23 cellular contexts compared by ENCODE assay signal in the genomic region with DNA sequence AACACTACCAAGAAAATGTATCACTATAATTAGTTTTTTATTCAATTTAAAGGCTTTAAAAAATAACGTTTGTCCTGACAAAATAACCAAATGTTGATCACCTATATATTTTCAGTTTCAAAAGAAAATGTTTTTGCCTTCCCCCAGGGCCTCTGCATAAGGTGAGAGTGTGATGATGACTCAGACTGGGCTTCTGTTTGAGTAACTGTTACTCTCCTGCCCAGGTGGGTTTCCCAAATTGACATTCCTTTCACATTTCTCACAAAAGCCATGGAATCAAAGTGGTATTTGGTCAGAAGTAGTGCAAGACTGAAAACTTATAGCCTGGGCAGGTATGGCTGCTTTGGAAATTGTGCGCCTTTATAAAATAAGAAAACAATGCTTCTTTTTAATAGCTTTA.
A peak's percentile ranks its signal among the peaks of the same experiment; 100 is the strongest.
DNase-seq lines count a peak whose midpoint lies in the region; ATAC-seq and TF ChIP-seq lines count a peak whose summit lies in the region.
"Had no signal": no experiment of that assay in that cellular context is flagged by ENCODE, and none has a peak within 500 bp of the region (broad histone marks: within the 10 kb centered on the region; RNA-seq: fewer than 3 reads in every experiment).

No MANE protein-coding gene starts in this region.

- peak; percentile 12 for DNase-seq in GM10248 (ENCODE audit: extremely low spot score)
- DNase-seq in WTC11 (ENCODE audit: low spot score): no peak
- peak; percentile 49 for DNase-seq in iPS-NIHi11 (ENCODE audit: low spot score)
- DNase-seq in DMS53 (lab: John Stamatoyannopoulos, UW): no peak
- DNase-seq in Peyer's patch: no peak
- DNase-seq in globus pallidus (ENCODE audit: low spot score): no peak
- DNase-seq: activated CD8-positive, alpha-beta memory T cell treated with anti-CD3 and anti-CD28 coated beads, Interleukin-2, amount 50 U/mL, for 4 hours; aorta; BE2C; caudate nucleus; heart right ventricle; left ventricle myocardium inferior; naive thymus-derived CD8-positive, alpha-beta T cell; NCI-H69; small intestine; stimulated activated CD4-positive, alpha-beta T cell treated with anti-CD3 and anti-CD28 coated beads, Interleukin-2, amount 100 ng/mL, for 24 hours; T-helper 9 cell; WERI-Rb-1 had no signal

- no peak for TF ChIP-seq POLR2A in Peyer's patch (IDR thresholded peaks at IDR 0.05)

- CTCF ChIA-PET in GM10248 (lab: Yijun Ruan, JAX): no interaction called here
- CTCF ChIA-PET in WTC11 (lab: Charles Lee): interaction anchor here (0.6 kb wide), 1 partner anchor 19 kb away, joined by 4 read pairs; no protein-coding TSS in a partner anchor

- ATAC-seq in HG02885 (IDR thresholded peaks at IDR 0.05; ENCODE audit: poor library complexity, unreplicated experiment): peak; percentile 59
- ATAC-seq in WTC11: peak; percentile 52
- no peak for ATAC-seq in GM19324 (IDR thresholded peaks at IDR 0.05; ENCODE audit: low FRiP score, unreplicated experiment)
- ATAC-seq: heart right ventricle; naive thymus-derived CD8-positive, alpha-beta T cell had no signal

- no peaks in the 10 kb centered on the region for H3K27me3 ChIP-seq in Peyer's patch
- H3K27me3 ChIP-seq: BE2C, heart right ventricle, suprapubic skin had no signal

- H3K9me3 ChIP-seq in Peyer's patch: no peaks in the 10 kb centered on the region
- H3K9me3 ChIP-seq: BE2C, heart right ventricle, left ventricle myocardium inferior, suprapubic skin had no signal

- H3K27ac ChIP-seq in Peyer's patch: no peak overlapping the region
- H3K27ac ChIP-seq: heart right ventricle, left ventricle myocardium inferior, suprapubic skin, WERI-Rb-1 had no signal

- no peaks in the 10 kb centered on the region for H3K36me3 ChIP-seq in Peyer's patch
- H3K36me3 ChIP-seq: BE2C, heart right ventricle, left ventricle myocardium inferior, suprapubic skin, WERI-Rb-1 had no signal

- peaks cover 19% of the 10 kb centered on the region for H3K4me1 Mint-ChIP-seq in WTC11
- H3K4me1 Mint-ChIP-seq: naive thymus-derived CD8-positive, alpha-beta T cell had no signal

- no peak overlapping the region for H3K4me3 Mint-ChIP-seq in WTC11
- H3K4me3 Mint-ChIP-seq: activated naive CD8-positive, alpha-beta T cell; mesothelial cell of epicardium; naive thymus-derived CD8-positive, alpha-beta T cell had no signal

- no peaks in the 10 kb centered on the region for H3K36me3 Mint-ChIP-seq in WTC11
- H3K36me3 Mint-ChIP-seq: mesothelial cell of epicardium; naive thymus-derived CD8-positive, alpha-beta T cell had no signal

- no peaks in the 10 kb centered on the region for H3K9me3 Mint-ChIP-seq in WTC11

- POLR2A ChIA-PET in GM10248 (lab: Yijun Ruan, JAX): no interaction called here
- POLR2A ChIA-PET in WTC11 (lab: Charles Lee): interaction anchor here (1.1 kb wide), 1 partner anchor 25 kb away, joined by 3 read pairs; no protein-coding TSS in a partner anchor

- H3K27me3 Mint-ChIP-seq in WTC11 (ENCODE audit: low read depth): no peaks in the 10 kb centered on the region
- H3K27me3 Mint-ChIP-seq: activated naive CD8-positive, alpha-beta T cell had no signal

- TF ChIP-seq CTCF in GM10248 (IDR thresholded peaks at IDR 0.05; ENCODE audit: control extremely low read depth, extremely low read depth, low read depth, missing control alignments) (no peak), WTC11 (IDR thresholded peaks at IDR 0.05) (no peak), Peyer's patch (IDR thresholded peaks at IDR 0.05) (no peak)

- H3K27ac Mint-ChIP-seq in WTC11: 0 out of 2 replicates have a peak overlapping the region, but pooled peaks have one; percentile 14
- H3K27ac Mint-ChIP-seq: activated naive CD8-positive, alpha-beta T cell; mesothelial cell of epicardium; naive thymus-derived CD8-positive, alpha-beta T cell had no signal

- no peak overlapping the region for H3K4me3 ChIP-seq in Peyer's patch
- H3K4me3 ChIP-seq: heart right ventricle, left ventricle myocardium inferior, suprapubic skin had no signal

- H3K4me1 ChIP-seq in Peyer's patch: no peaks in the 10 kb centered on the region
- H3K4me1 ChIP-seq: BE2C, heart right ventricle, left ventricle myocardium inferior, suprapubic skin had no signal

TF ChIP-seq in WTC11, 78 proteins besides CTCF, POLR2A, EP300 and RAD21 (continues in another document):
- TF ChIP-seq MYBL2 (CRISPR knock-in tag; IDR thresholded peaks at IDR 0.05) (no peak), KAT7 (CRISPR knock-in tag; IDR thresholded peaks at IDR 0.05; ENCODE audit: borderline replicate concordance) (no peak), TP53 (CRISPR knock-in tag; IDR thresholded peaks at IDR 0.05) (no peak), SMAD3 (CRISPR knock-in tag; IDR thresholded peaks at IDR 0.05; ENCODE audit: borderline replicate concordance) (no peak), NR2C2 (CRISPR knock-in tag; IDR thresholded peaks at IDR 0.05) (no peak), FOXJ3 (CRISPR knock-in tag; IDR thresholded peaks at IDR 0.05; ENCODE audit: borderline replicate concordance) (no peak), GRHL2 (CRISPR knock-in tag; IDR thresholded peaks at IDR 0.05; ENCODE audit: insufficient replicate concordance, severe bottlenecking) (no peak), NFYB (CRISPR knock-in tag; conservative IDR thresholded peaks at IDR 0.05; ENCODE audit: low read depth) (no peak), EMX1 (CRISPR knock-in tag; IDR thresholded peaks at IDR 0.05) (no peak), SP1 (CRISPR knock-in tag; conservative IDR thresholded peaks at IDR 0.05) (no peak)
- TF ChIP-seq, protein P1, sequence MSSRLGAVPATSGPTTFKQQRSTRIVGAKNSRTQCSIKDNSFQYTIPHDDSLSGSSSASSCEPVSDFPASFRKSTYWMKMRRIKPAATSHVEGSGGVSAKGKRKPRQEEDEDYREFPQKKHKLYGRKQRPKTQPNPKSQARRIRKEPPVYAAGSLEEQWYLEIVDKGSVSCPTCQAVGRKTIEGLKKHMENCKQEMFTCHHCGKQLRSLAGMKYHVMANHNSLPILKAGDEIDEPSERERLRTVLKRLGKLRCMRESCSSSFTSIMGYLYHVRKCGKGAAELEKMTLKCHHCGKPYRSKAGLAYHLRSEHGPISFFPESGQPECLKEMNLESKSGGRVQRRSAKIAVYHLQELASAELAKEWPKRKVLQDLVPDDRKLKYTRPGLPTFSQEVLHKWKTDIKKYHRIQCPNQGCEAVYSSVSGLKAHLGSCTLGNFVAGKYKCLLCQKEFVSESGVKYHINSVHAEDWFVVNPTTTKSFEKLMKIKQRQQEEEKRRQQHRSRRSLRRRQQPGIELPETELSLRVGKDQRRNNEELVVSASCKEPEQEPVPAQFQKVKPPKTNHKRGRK (CRISPR knock-in tag; IDR thresholded peaks at IDR 0.05; ENCODE audit: borderline replicate concordance): no peak
- TF ChIP-seq, protein P2, sequence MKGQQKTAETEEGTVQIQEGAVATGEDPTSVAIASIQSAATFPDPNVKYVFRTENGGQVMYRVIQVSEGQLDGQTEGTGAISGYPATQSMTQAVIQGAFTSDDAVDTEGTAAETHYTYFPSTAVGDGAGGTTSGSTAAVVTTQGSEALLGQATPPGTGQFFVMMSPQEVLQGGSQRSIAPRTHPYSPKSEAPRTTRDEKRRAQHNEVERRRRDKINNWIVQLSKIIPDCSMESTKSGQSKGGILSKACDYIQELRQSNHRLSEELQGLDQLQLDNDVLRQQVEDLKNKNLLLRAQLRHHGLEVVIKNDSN (CRISPR knock-in tag; IDR thresholded peaks at IDR 0.05): no peak
- TF ChIP-seq, protein P3, sequence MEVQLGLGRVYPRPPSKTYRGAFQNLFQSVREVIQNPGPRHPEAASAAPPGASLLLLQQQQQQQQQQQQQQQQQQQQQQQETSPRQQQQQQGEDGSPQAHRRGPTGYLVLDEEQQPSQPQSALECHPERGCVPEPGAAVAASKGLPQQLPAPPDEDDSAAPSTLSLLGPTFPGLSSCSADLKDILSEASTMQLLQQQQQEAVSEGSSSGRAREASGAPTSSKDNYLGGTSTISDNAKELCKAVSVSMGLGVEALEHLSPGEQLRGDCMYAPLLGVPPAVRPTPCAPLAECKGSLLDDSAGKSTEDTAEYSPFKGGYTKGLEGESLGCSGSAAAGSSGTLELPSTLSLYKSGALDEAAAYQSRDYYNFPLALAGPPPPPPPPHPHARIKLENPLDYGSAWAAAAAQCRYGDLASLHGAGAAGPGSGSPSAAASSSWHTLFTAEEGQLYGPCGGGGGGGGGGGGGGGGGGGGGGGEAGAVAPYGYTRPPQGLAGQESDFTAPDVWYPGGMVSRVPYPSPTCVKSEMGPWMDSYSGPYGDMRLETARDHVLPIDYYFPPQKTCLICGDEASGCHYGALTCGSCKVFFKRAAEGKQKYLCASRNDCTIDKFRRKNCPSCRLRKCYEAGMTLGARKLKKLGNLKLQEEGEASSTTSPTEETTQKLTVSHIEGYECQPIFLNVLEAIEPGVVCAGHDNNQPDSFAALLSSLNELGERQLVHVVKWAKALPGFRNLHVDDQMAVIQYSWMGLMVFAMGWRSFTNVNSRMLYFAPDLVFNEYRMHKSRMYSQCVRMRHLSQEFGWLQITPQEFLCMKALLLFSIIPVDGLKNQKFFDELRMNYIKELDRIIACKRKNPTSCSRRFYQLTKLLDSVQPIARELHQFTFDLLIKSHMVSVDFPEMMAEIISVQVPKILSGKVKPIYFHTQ (CRISPR knock-in tag; IDR thresholded peaks at IDR 0.05): no peak
- TF ChIP-seq, protein P4, sequence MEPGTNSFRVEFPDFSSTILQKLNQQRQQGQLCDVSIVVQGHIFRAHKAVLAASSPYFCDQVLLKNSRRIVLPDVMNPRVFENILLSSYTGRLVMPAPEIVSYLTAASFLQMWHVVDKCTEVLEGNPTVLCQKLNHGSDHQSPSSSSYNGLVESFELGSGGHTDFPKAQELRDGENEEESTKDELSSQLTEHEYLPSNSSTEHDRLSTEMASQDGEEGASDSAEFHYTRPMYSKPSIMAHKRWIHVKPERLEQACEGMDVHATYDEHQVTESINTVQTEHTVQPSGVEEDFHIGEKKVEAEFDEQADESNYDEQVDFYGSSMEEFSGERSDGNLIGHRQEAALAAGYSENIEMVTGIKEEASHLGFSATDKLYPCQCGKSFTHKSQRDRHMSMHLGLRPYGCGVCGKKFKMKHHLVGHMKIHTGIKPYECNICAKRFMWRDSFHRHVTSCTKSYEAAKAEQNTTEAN (CRISPR knock-in tag; IDR thresholded peaks at IDR 0.05): no peak

Comparison
In these comparisons a context has a peak if more than half of its experiments do, and no peak if none do; other contexts are left out.
1. DNase-seq: peak in GM10248 (single experiment) and iPS-NIHi11 (single experiment); none in WTC11 (single experiment), DMS53 (single experiment), Peyer's patch (0 of 3) and globus pallidus (single experiment).